ENCODE assay signal across 1 cellular context in the genomic region with DNA sequence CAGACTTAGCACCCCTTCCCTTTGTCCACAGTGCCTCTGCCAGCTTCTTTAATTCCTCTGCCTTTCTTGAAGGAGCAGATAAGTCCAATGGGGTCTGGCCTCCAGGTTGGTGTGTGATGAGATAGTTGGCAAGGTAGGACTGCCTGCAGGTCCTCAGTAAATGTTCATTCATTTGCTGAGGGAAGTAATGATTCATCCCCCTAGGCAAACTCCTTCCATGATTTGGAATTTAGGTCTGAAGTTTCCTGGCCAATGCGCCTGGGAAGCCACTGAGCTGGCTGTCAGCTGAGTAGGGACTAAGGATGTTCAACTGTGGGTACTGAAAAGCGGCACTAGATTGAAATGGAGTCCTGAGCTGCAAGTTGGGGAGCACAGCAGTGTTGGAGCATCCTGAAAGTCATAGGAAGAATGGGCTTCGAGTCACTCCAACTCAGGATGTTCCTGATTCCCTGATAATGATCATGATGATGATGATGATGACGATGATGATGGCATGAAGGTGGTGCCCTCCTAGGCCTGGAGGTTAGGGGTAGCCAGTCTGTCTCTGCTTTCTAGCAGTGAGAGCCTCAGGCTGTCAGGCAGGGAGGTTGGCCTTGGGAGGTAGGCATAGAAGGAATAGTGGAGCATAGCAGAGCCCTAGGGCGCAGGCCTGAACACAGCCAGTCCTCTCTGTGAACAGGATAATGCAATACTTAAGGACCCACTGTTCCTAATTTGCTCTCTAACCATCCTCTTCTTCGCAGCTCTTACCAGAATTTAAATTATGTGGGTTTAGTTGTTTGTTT.
TF ChIP-seq lines count a peak whose summit lies in the region.

No MANE protein-coding gene starts in this region.

TF ChIP-seq in GM23338, 12 proteins besides CTCF, POLR2A, EP300 and RAD21:
- no peak for TF ChIP-seq STAT1 (IDR thresholded peaks at IDR 0.05; ENCODE audit: unreplicated experiment)
- TF ChIP-seq, protein P1, sequence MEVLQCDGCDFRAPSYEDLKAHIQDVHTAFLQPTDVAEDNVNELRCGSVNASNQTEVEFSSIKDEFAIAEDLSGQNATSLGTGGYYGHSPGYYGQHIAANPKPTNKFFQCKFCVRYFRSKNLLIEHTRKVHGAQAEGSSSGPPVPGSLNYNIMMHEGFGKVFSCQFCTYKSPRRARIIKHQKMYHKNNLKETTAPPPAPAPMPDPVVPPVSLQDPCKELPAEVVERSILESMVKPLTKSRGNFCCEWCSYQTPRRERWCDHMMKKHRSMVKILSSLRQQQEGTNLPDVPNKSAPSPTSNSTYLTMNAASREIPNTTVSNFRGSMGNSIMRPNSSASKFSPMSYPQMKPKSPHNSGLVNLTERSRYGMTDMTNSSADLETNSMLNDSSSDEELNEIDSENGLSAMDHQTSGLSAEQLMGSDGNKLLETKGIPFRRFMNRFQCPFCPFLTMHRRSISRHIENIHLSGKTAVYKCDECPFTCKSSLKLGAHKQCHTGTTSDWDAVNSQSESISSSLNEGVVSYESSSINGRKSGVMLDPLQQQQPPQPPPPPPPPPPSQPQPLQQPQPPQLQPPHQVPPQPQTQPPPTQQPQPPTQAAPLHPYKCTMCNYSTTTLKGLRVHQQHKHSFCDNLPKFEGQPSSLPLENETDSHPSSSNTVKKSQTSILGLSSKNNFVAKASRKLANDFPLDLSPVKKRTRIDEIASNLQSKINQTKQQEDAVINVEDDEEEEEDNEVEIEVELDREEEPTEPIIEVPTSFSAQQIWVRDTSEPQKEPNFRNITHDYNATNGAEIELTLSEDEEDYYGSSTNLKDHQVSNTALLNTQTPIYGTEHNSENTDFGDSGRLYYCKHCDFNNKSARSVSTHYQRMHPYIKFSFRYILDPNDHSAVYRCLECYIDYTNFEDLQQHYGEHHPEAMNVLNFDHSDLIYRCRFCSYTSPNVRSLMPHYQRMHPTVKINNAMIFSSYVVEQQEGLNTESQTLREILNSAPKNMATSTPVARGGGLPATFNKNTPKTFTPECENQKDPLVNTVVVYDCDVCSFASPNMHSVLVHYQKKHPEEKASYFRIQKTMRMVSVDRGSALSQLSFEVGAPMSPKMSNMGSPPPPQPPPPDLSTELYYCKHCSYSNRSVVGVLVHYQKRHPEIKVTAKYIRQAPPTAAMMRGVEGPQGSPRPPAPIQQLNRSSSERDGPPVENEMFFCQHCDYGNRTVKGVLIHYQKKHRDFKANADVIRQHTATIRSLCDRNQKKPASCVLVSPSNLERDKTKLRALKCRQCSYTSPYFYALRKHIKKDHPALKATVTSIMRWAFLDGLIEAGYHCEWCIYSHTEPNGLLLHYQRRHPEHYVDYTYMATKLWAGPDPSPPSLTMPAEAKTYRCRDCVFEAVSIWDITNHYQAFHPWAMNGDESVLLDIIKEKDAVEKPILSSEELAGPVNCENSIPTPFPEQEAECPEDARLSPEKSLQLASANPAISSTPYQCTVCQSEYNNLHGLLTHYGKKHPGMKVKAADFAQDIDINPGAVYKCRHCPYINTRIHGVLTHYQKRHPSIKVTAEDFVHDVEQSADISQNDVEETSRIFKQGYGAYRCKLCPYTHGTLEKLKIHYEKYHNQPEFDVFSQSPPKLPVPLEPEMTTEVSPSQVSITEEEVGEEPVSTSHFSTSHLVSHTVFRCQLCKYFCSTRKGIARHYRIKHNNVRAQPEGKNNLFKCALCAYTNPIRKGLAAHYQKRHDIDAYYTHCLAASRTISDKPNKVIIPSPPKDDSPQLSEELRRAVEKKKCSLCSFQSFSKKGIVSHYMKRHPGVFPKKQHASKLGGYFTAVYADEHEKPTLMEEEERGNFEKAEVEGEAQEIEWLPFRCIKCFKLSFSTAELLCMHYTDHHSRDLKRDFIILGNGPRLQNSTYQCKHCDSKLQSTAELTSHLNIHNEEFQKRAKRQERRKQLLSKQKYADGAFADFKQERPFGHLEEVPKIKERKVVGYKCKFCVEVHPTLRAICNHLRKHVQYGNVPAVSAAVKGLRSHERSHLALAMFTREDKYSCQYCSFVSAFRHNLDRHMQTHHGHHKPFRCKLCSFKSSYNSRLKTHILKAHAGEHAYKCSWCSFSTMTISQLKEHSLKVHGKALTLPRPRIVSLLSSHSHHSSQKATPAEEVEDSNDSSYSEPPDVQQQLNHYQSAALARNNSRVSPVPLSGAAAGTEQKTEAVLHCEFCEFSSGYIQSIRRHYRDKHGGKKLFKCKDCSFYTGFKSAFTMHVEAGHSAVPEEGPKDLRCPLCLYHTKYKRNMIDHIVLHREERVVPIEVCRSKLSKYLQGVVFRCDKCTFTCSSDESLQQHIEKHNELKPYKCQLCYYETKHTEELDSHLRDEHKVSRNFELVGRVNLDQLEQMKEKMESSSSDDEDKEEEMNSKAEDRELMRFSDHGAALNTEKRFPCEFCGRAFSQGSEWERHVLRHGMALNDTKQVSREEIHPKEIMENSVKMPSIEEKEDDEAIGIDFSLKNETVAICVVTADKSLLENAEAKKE (CRISPR knock-in tag; IDR thresholded peaks at IDR 0.05), result no peak
